In the genomic region with DNA sequence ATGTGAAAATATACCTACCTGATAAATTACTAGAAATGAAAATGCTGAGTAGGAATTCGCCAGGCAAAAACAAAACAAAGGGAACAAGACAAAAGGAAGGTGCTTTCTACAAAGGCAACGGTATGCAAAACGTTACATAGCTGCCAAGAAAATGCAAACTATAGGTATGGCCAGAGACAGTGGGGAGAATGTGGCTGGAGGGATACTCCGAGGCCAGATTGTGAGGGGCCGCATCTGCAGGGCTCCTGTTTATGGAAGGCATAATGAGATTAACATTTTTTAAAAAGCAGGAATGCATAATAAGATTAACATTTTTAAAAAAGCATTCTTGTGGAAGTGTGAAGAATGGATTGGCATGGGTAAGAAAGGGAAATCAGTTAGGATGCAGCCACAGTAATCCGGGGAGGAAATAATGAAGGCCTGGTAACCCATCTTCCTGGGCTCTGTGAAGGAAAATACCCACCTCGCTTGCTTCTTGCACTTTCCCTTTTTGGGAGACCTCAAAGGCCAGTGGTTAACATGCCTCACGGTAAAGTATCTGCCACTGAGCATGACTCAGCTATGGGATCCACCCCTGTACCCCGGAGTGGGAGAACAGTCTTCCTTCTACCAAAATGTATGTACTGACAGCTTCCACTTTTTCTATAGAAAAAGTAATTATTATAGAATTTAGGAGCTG, we compare ENCODE assay signal across 1 cellular context.
TF ChIP-seq lines count a peak whose summit lies in the region.

No MANE protein-coding gene starts in this region.

TF ChIP-seq in IMR-90, 13 proteins besides CTCF, POLR2A, EP300 and RAD21:
- no peak for TF ChIP-seq RFX5 (IDR thresholded peaks at IDR 0.05; ENCODE audit: low read depth, low read length)
- no peak for TF ChIP-seq FOS (IDR thresholded peaks at IDR 0.05; ENCODE audit: low read depth, low read length)
- TF ChIP-seq MAZ (IDR thresholded peaks at IDR 0.05; ENCODE audit: borderline replicate concordance, low read depth, low read length), result no peak
- TF ChIP-seq SMC3 (IDR thresholded peaks at IDR 0.05; ENCODE audit: low read depth, low read length), result no peak
- TF ChIP-seq BHLHE40 (IDR thresholded peaks at IDR 0.05; ENCODE audit: low read depth, low read length), result no peak
- TF ChIP-seq CEBPB (IDR thresholded peaks at IDR 0.05; ENCODE audit: low read depth, low read length), result no peak
